ENCODE assay signal across 8 cellular contexts in the genomic region with DNA sequence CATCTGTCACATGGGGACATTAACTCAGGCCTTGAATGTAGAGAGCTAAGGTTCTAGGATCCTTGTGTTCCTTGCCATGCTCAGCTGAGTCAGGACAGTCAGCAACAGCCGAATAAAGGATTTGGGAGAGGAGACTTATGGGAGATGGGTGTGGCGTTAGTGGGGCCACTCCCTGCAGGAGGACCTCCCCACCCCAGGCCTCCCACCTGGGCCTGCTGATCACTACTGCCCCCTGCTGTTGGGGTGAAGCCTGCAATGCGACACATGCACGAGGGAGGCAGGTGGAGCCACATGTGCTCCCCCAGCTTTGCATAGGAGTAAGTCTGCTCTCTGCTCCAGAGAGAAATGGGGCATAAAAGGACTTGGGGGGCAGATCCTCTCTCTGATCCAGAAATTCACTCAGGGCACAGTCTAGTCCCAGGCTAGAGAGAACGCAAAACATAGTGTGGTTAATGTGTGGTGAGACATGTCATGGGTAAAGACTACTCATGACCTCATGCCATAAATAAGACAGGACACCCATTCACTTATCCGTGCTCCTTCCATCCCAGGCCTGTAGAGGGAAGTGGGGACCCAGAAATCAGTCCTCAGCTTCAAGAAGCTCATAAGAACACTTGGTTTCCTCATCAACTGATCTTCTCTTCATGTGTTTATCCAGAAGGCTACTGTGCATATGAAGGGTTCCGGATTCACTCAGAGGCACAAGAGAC. TPM values are rescaled to one million over a fixed set of nuclear protein-coding genes. Genes with fewer than 3 reads are reported as not detected.
DNase-seq lines count a peak whose midpoint lies in the region; ATAC-seq and TF ChIP-seq lines count a peak whose summit lies in the region.

No MANE protein-coding gene starts in this region.

- no peaks in the 10 kb centered on the region for H3K4me1 ChIP-seq in HEK293 (ENCODE audit: control insufficient read depth, insufficient read depth, low read length)

- DNase-seq in CD14-positive monocyte (ENCODE audit: low spot score) (no peak), left colon (no peak), T-helper 9 cell (no peak)

- CTCF ChIA-PET in HEK293 (lab: Yijun Ruan, JAX), result interaction anchor here (0.6 to 2.3 kb wide), 12 partner anchors 9 to 542 kb away, joined by 3 to 12 read pairs (median 4); no protein-coding TSS in a partner anchor

- H3K9me3 ChIP-seq in HEK293 (ENCODE audit: control insufficient read depth, insufficient read depth, low read depth, low read length), result no peaks in the 10 kb centered on the region

- ATAC-seq in left colon (peak; percentile 46), HG02973 (IDR thresholded peaks at IDR 0.05; ENCODE audit: unreplicated experiment) (no peak), GM18870 (IDR thresholded peaks at IDR 0.05; ENCODE audit: unreplicated experiment) (no peak), HG02623 (IDR thresholded peaks at IDR 0.05; ENCODE audit: unreplicated experiment) (no peak)

- peaks cover 24% of the 10 kb centered on the region for H3K4me1 Mint-ChIP-seq in CD14-positive monocyte

- intact Hi-C loops in CD14-positive monocyte (cut with micrococcal nuclease) (no loop called here), left colon (cut with DNase I, micrococcal nuclease) (no loop called here)

- H3K27ac ChIP-seq in HEK293 (ENCODE audit: extremely low read depth, low read depth, low read length) (no peak overlapping the region), VCaP (no peak overlapping the region)

- peaks cover 0 to 3% (median 2%) of the 10 kb centered on the region in 3 donors for H3K27me3 Mint-ChIP-seq in CD14-positive monocyte (ENCODE audit: low read depth in 3 of 3)

- no peak overlapping the region for H3K4me3 Mint-ChIP-seq in CD14-positive monocyte

- H3K36me3 ChIP-seq in HEK293 (ENCODE audit: control insufficient read depth in 2 of 2, insufficient read depth in 1 of 2, low read length in 2 of 2), result no peaks in the 10 kb centered on the region

- H3K4me3 ChIP-seq in HEK293 (ENCODE audit: low read depth, low read length), result no peak overlapping the region

- POLR2A ChIA-PET in HEK293 (lab: Yijun Ruan, JAX), result no interaction called here

- no peaks in the 10 kb centered on the region for H3K36me3 Mint-ChIP-seq in CD14-positive monocyte

- H3K9me3 Mint-ChIP-seq in CD14-positive monocyte, result peaks cover 0 to 2% (median 0%) of the 10 kb centered on the region in 7 donors

- TF ChIP-seq CTCF in CD14-positive monocyte (IDR thresholded peaks at IDR 0.05) (peak; percentile 46), HEK293 (tag by site-specific recombination; IDR thresholded peaks at IDR 0.05) (peak; percentile 24), VCaP (conservative IDR thresholded peaks at IDR 0.05) (peak; percentile 20; the same call in 1 of the 2 replicates)

- peak overlapping the region in 5 of 7 donors; percentile 32 to 81 (median 68) for H3K27ac Mint-ChIP-seq in CD14-positive monocyte

TF ChIP-seq in HEK293, 187 proteins besides CTCF, POLR2A, EP300 and RAD21:
- TF ChIP-seq ZNF501 (tag by site-specific recombination; IDR thresholded peaks at IDR 0.05) (no peak), SP3 (tag by site-specific recombination; IDR thresholded peaks at IDR 0.05) (0 out of 2 replicates have a peak, but pooled peaks have one; percentile 33), KLF1 (tag by site-specific recombination; IDR thresholded peaks at IDR 0.05) (peak; percentile 59; the same call in 1 of the 2 replicates), ZNF155 (tag by site-specific recombination; IDR thresholded peaks at IDR 0.05) (no peak), ZNF610 (tag by site-specific recombination; IDR thresholded peaks at IDR 0.05; ENCODE audit: borderline replicate concordance) (no peak)

RNA-seq across cellular contexts. Expression of a gene that starts 19.4 kb away (rescaled TPM):
- not detected for polyA plus RNA-seq in CD14-positive monocyte
- total RNA-seq in left colon, result 1 to 10 TPM; 2.4 to 6.5 TPM

RNA-seq across cellular contexts. Expression of a gene that starts 43.9 kb away (rescaled TPM):
- not detected for polyA plus RNA-seq in CD14-positive monocyte
- 1 to 10 TPM in 1 of 2 donors, under 1 TPM in 1; 0.67 to 1.3 TPM for total RNA-seq in left colon
